ENCODE assay signal across 14 cellular contexts in genomic region chr7:38315410-38315809, GRCh38.
A peak's percentile ranks its signal among the peaks of the same experiment; 100 is the strongest.
DNase-seq lines count a peak whose midpoint lies in the region; ATAC-seq and TF ChIP-seq lines count a peak whose summit lies in the region.
"Had no signal": no experiment of that assay in that cellular context is flagged by ENCODE, and none has a peak within 500 bp of the region (broad histone marks: within the 10 kb centered on the region; RNA-seq: fewer than 3 reads in every experiment).

No MANE protein-coding gene starts in this region.

- ATAC-seq in activated CD8-positive, alpha-beta memory T cell treated with anti-CD3 and anti-CD28 coated beads, Interleukin-2, amount 10 ng/mL, durations not matched to agents 7 days and 5 days: no peak
- no peak for ATAC-seq in activated CD8-positive, alpha-beta T cell treated with anti-CD3 and anti-CD28 coated beads for 36 hours
- peak; percentile 4 to 48 for ATAC-seq in natural killer cell treated with Interleukin-12 subunit alpha and Interleukin-12 subunit beta and Interleukin-15 and Interleukin-18, amount 100 ng/mL, for 72 hours
- no peak for ATAC-seq in stimulated activated naive B cell treated with anti-CD40 and anti-IgM and Interleukin-4, amounts not matched to agents 10 μg/mL and 1 μg/mL and 100 μg/mL, for 72 hours (replicated peaks)
- ATAC-seq: HepG2 had no signal

- no peaks in the 10 kb centered on the region for H3K9me3 Mint-ChIP-seq in activated CD8-positive, alpha-beta memory T cell treated with anti-CD3 and anti-CD28 coated beads, Interleukin-2, amount 10 ng/mL, durations not matched to agents 7 days and 5 days (ENCODE audit: low read depth)
- H3K9me3 Mint-ChIP-seq in activated CD8-positive, alpha-beta T cell treated with anti-CD3 and anti-CD28 coated beads for 36 hours: no peaks in the 10 kb centered on the region
- no peaks in the 10 kb centered on the region for H3K9me3 Mint-ChIP-seq in natural killer cell treated with Interleukin-12 subunit alpha and Interleukin-12 subunit beta and Interleukin-15 and Interleukin-18, amount 100 ng/mL, for 72 hours
- H3K9me3 Mint-ChIP-seq in activated T-helper 1 cell treated with anti-CD3 and anti-CD28 coated beads, Interleukin-12 subunit alpha, Interleukin-12 subunit beta, Interleukin-2, Interleukin-4 antibody, amounts not matched to agents 30 ng/mL and 10 ng/mL and 1 ng/mL, durations not matched to agents 14 hours and 24 hours and 36 hours: no peaks in the 10 kb centered on the region
- H3K9me3 Mint-ChIP-seq in stimulated activated naive B cell treated with anti-CD40 and anti-IgM and Interleukin-4, amounts not matched to agents 10 μg/mL and 1 μg/mL and 100 μg/mL, for 72 hours: no peaks in the 10 kb centered on the region
- H3K9me3 Mint-ChIP-seq: CD4-positive, CD25-positive, alpha-beta regulatory T cell; HFFc6 had no signal

- peaks cover 19% of the 10 kb centered on the region for H3K4me1 Mint-ChIP-seq in activated CD8-positive, alpha-beta memory T cell treated with anti-CD3 and anti-CD28 coated beads, Interleukin-2, amount 10 ng/mL, durations not matched to agents 7 days and 5 days
- H3K4me1 Mint-ChIP-seq in activated CD8-positive, alpha-beta T cell treated with anti-CD3 and anti-CD28 coated beads for 36 hours (ENCODE audit: low read depth): peaks cover 44% of the 10 kb centered on the region
- H3K4me1 Mint-ChIP-seq in natural killer cell treated with Interleukin-12 subunit alpha and Interleukin-12 subunit beta and Interleukin-15 and Interleukin-18, amount 100 ng/mL, for 72 hours (ENCODE audit: low read depth in 2 of 2): peaks cover 73 to 74% of the 10 kb centered on the region in 2 donors
- H3K4me1 Mint-ChIP-seq in activated T-helper 1 cell treated with anti-CD3 and anti-CD28 coated beads, Interleukin-12 subunit alpha, Interleukin-12 subunit beta, Interleukin-2, Interleukin-4 antibody, amounts not matched to agents 30 ng/mL and 10 ng/mL and 1 ng/mL, durations not matched to agents 14 hours and 24 hours and 36 hours (ENCODE audit: low read depth): peaks cover 14% of the 10 kb centered on the region
- peaks cover 12% of the 10 kb centered on the region in 2 donors for H3K4me1 Mint-ChIP-seq in stimulated activated naive B cell treated with anti-CD40 and anti-IgM and Interleukin-4, amounts not matched to agents 10 μg/mL and 1 μg/mL and 100 μg/mL, for 72 hours

- TF ChIP-seq CTCF in activated CD8-positive, alpha-beta T cell treated with anti-CD3 and anti-CD28 coated beads for 36 hours (IDR thresholded peaks at IDR 0.05): no peak

- peak overlapping the region; percentile 74 for H3K27ac Mint-ChIP-seq in activated CD8-positive, alpha-beta memory T cell treated with anti-CD3 and anti-CD28 coated beads, Interleukin-2, amount 10 ng/mL, durations not matched to agents 7 days and 5 days
- H3K27ac Mint-ChIP-seq in activated CD8-positive, alpha-beta T cell treated with anti-CD3 and anti-CD28 coated beads for 36 hours: peak overlapping the region; percentile 55
- peak overlapping the region; percentile 94 to 96 for H3K27ac Mint-ChIP-seq in natural killer cell treated with Interleukin-12 subunit alpha and Interleukin-12 subunit beta and Interleukin-15 and Interleukin-18, amount 100 ng/mL, for 72 hours
- no peak overlapping the region for H3K27ac Mint-ChIP-seq in activated T-helper 1 cell treated with anti-CD3 and anti-CD28 coated beads, Interleukin-12 subunit alpha, Interleukin-12 subunit beta, Interleukin-2, Interleukin-4 antibody, amounts not matched to agents 30 ng/mL and 10 ng/mL and 1 ng/mL, durations not matched to agents 14 hours and 24 hours and 36 hours
- H3K27ac Mint-ChIP-seq in stimulated activated naive B cell treated with anti-CD40 and anti-IgM and Interleukin-4, amounts not matched to agents 10 μg/mL and 1 μg/mL and 100 μg/mL, for 72 hours: no peak overlapping the region
- H3K27ac Mint-ChIP-seq: CD4-positive, CD25-positive, alpha-beta regulatory T cell; HFFc6 had no signal

- no peak for DNase-seq in activated CD8-positive, alpha-beta memory T cell treated with anti-CD3 and anti-CD28 coated beads, Interleukin-2, amount 10 ng/mL, durations not matched to agents 7 days and 5 days
- DNase-seq in activated CD8-positive, alpha-beta memory T cell treated with anti-CD3 and anti-CD28 coated beads, Interleukin-2, amount 50 U/mL, for 4 hours: no peak
- DNase-seq in activated CD8-positive, alpha-beta T cell treated with anti-CD3 and anti-CD28 coated beads for 36 hours: no peak
- no peak for DNase-seq in natural killer cell treated with Interleukin-12 subunit alpha and Interleukin-12 subunit beta and Interleukin-15 and Interleukin-18, amount 100 ng/mL, for 72 hours (ENCODE audit: low spot score)
- DNase-seq in activated T-helper 1 cell treated with anti-CD3 and anti-CD28 coated beads, Interleukin-12 subunit alpha, Interleukin-12 subunit beta, Interleukin-2, Interleukin-4 antibody, amounts not matched to agents 30 ng/mL and 10 ng/mL and 1 ng/mL, durations not matched to agents 14 hours and 24 hours and 36 hours (ENCODE audit: low spot score): no peak
- no peak for DNase-seq in stimulated activated naive B cell treated with anti-CD40 and anti-IgM and Interleukin-4, amounts not matched to agents 10 μg/mL and 1 μg/mL and 100 μg/mL, for 72 hours
- DNase-seq in NCI-H526 (lab: John Stamatoyannopoulos, UW): no peak
- DNase-seq: ACHN; CD4-positive, CD25-positive, alpha-beta regulatory T cell; DND-41; GDM1; HCEC 1CT; HFFc6 had no signal

- CTCF ChIA-PET in activated CD8-positive, alpha-beta memory T cell treated with anti-CD3 and anti-CD28 coated beads, Interleukin-2, amount 10 ng/mL, durations not matched to agents 7 days and 5 days (lab: Charles Lee): interaction anchor here (6.8 kb wide), 1 partner anchor 20 kb away, joined by 47 read pairs; no protein-coding TSS in a partner anchor
- CTCF ChIA-PET in activated CD8-positive, alpha-beta T cell treated with anti-CD3 and anti-CD28 coated beads for 36 hours (lab: Charles Lee): interaction anchor here (0.9 to 7.1 kb wide), 5 partner anchors 16 to 99 kb away, joined by 4 to 69 read pairs (median 9); no protein-coding TSS in a partner anchor

- peak overlapping the region; percentile 77 for H3K4me3 Mint-ChIP-seq in activated CD8-positive, alpha-beta memory T cell treated with anti-CD3 and anti-CD28 coated beads, Interleukin-2, amount 10 ng/mL, durations not matched to agents 7 days and 5 days
- H3K4me3 Mint-ChIP-seq in activated CD8-positive, alpha-beta T cell treated with anti-CD3 and anti-CD28 coated beads for 36 hours: no peak overlapping the region
- H3K4me3 Mint-ChIP-seq in natural killer cell treated with Interleukin-12 subunit alpha and Interleukin-12 subunit beta and Interleukin-15 and Interleukin-18, amount 100 ng/mL, for 72 hours: peak overlapping the region; percentile 97
- no peak overlapping the region for H3K4me3 Mint-ChIP-seq in activated T-helper 1 cell treated with anti-CD3 and anti-CD28 coated beads, Interleukin-12 subunit alpha, Interleukin-12 subunit beta, Interleukin-2, Interleukin-4 antibody, amounts not matched to agents 30 ng/mL and 10 ng/mL and 1 ng/mL, durations not matched to agents 14 hours and 24 hours and 36 hours
- no peak overlapping the region for H3K4me3 Mint-ChIP-seq in stimulated activated naive B cell treated with anti-CD40 and anti-IgM and Interleukin-4, amounts not matched to agents 10 μg/mL and 1 μg/mL and 100 μg/mL, for 72 hours
- H3K4me3 Mint-ChIP-seq: CD4-positive, CD25-positive, alpha-beta regulatory T cell; HFFc6 had no signal

- POLR2A ChIA-PET in activated CD8-positive, alpha-beta T cell treated with anti-CD3 and anti-CD28 coated beads for 36 hours (lab: Charles Lee): no interaction called here

- H3K36me3 Mint-ChIP-seq in activated CD8-positive, alpha-beta memory T cell treated with anti-CD3 and anti-CD28 coated beads, Interleukin-2, amount 10 ng/mL, durations not matched to agents 7 days and 5 days: no peaks in the 10 kb centered on the region
- H3K36me3 Mint-ChIP-seq in activated CD8-positive, alpha-beta T cell treated with anti-CD3 and anti-CD28 coated beads for 36 hours (ENCODE audit: low read depth): no peaks in the 10 kb centered on the region
- no peaks in the 10 kb centered on the region for H3K36me3 Mint-ChIP-seq in natural killer cell treated with Interleukin-12 subunit alpha and Interleukin-12 subunit beta and Interleukin-15 and Interleukin-18, amount 100 ng/mL, for 72 hours
- H3K36me3 Mint-ChIP-seq in activated T-helper 1 cell treated with anti-CD3 and anti-CD28 coated beads, Interleukin-12 subunit alpha, Interleukin-12 subunit beta, Interleukin-2, Interleukin-4 antibody, amounts not matched to agents 30 ng/mL and 10 ng/mL and 1 ng/mL, durations not matched to agents 14 hours and 24 hours and 36 hours (ENCODE audit: low read depth): no peaks in the 10 kb centered on the region
- H3K36me3 Mint-ChIP-seq in stimulated activated naive B cell treated with anti-CD40 and anti-IgM and Interleukin-4, amounts not matched to agents 10 μg/mL and 1 μg/mL and 100 μg/mL, for 72 hours: no peaks in the 10 kb centered on the region
- H3K36me3 Mint-ChIP-seq: CD4-positive, CD25-positive, alpha-beta regulatory T cell had no signal

- intact Hi-C loops in activated CD8-positive, alpha-beta T cell treated with anti-CD3 and anti-CD28 coated beads for 36 hours (cut with micrococcal nuclease): loop anchor here (5.0 kb wide), 2 partner anchors 83 to 208 kb away; no protein-coding TSS in a partner anchor
- intact Hi-C loops in activated T-helper 1 cell treated with anti-CD3 and anti-CD28 coated beads, Interleukin-12 subunit alpha, Interleukin-12 subunit beta, Interleukin-2, Interleukin-4 antibody, amounts not matched to agents 30 ng/mL and 10 ng/mL and 1 ng/mL, durations not matched to agents 14 hours and 24 hours and 36 hours (cut with micrococcal nuclease): no loop called here

- H3K27me3 Mint-ChIP-seq in activated CD8-positive, alpha-beta memory T cell treated with anti-CD3 and anti-CD28 coated beads, Interleukin-2, amount 10 ng/mL, durations not matched to agents 7 days and 5 days: no peaks in the 10 kb centered on the region
- no peaks in the 10 kb centered on the region for H3K27me3 Mint-ChIP-seq in activated CD8-positive, alpha-beta T cell treated with anti-CD3 and anti-CD28 coated beads for 36 hours
- no peaks in the 10 kb centered on the region for H3K27me3 Mint-ChIP-seq in natural killer cell treated with Interleukin-12 subunit alpha and Interleukin-12 subunit beta and Interleukin-15 and Interleukin-18, amount 100 ng/mL, for 72 hours
- peaks cover 2% of the 10 kb centered on the region for H3K27me3 Mint-ChIP-seq in activated T-helper 1 cell treated with anti-CD3 and anti-CD28 coated beads, Interleukin-12 subunit alpha, Interleukin-12 subunit beta, Interleukin-2, Interleukin-4 antibody, amounts not matched to agents 30 ng/mL and 10 ng/mL and 1 ng/mL, durations not matched to agents 14 hours and 24 hours and 36 hours (ENCODE audit: insufficient read depth)
- peaks cover 5 to 15% of the 10 kb centered on the region in 2 donors for H3K27me3 Mint-ChIP-seq in stimulated activated naive B cell treated with anti-CD40 and anti-IgM and Interleukin-4, amounts not matched to agents 10 μg/mL and 1 μg/mL and 100 μg/mL, for 72 hours
- H3K27me3 Mint-ChIP-seq: CD4-positive, CD25-positive, alpha-beta regulatory T cell had no signal

Comparison
In these comparisons a context has a peak if more than half of its experiments do, and no peak if none do; other contexts are left out.
1. ATAC-seq: peak in natural killer cell treated with Interleukin-12 subunit alpha and Interleukin-12 subunit beta and Interleukin-15 and Interleukin-18, amount 100 ng/mL, for 72 hours (2 of 2); none in activated CD8-positive, alpha-beta memory T cell treated with anti-CD3 and anti-CD28 coated beads, Interleukin-2, amount 10 ng/mL, durations not matched to agents 7 days and 5 days (single experiment), activated CD8-positive, alpha-beta T cell treated with anti-CD3 and anti-CD28 coated beads for 36 hours (single experiment) and stimulated activated naive B cell treated with anti-CD40 and anti-IgM and Interleukin-4, amounts not matched to agents 10 μg/mL and 1 μg/mL and 100 μg/mL, for 72 hours (0 of 2).
2. H3K27ac Mint-ChIP-seq: peak in activated CD8-positive, alpha-beta memory T cell treated with anti-CD3 and anti-CD28 coated beads, Interleukin-2, amount 10 ng/mL, durations not matched to agents 7 days and 5 days (single experiment), activated CD8-positive, alpha-beta T cell treated with anti-CD3 and anti-CD28 coated beads for 36 hours (single experiment) and natural killer cell treated with Interleukin-12 subunit alpha and Interleukin-12 subunit beta and Interleukin-15 and Interleukin-18, amount 100 ng/mL, for 72 hours (2 of 2); none in activated T-helper 1 cell treated with anti-CD3 and anti-CD28 coated beads, Interleukin-12 subunit alpha, Interleukin-12 subunit beta, Interleukin-2, Interleukin-4 antibody, amounts not matched to agents 30 ng/mL and 10 ng/mL and 1 ng/mL, durations not matched to agents 14 hours and 24 hours and 36 hours (single experiment) and stimulated activated naive B cell treated with anti-CD40 and anti-IgM and Interleukin-4, amounts not matched to agents 10 μg/mL and 1 μg/mL and 100 μg/mL, for 72 hours (single experiment).
3. H3K4me3 Mint-ChIP-seq: peak in activated CD8-positive, alpha-beta memory T cell treated with anti-CD3 and anti-CD28 coated beads, Interleukin-2, amount 10 ng/mL, durations not matched to agents 7 days and 5 days (single experiment) and natural killer cell treated with Interleukin-12 subunit alpha and Interleukin-12 subunit beta and Interleukin-15 and Interleukin-18, amount 100 ng/mL, for 72 hours (single experiment); none in activated CD8-positive, alpha-beta T cell treated with anti-CD3 and anti-CD28 coated beads for 36 hours (single experiment), activated T-helper 1 cell treated with anti-CD3 and anti-CD28 coated beads, Interleukin-12 subunit alpha, Interleukin-12 subunit beta, Interleukin-2, Interleukin-4 antibody, amounts not matched to agents 30 ng/mL and 10 ng/mL and 1 ng/mL, durations not matched to agents 14 hours and 24 hours and 36 hours (single experiment) and stimulated activated naive B cell treated with anti-CD40 and anti-IgM and Interleukin-4, amounts not matched to agents 10 μg/mL and 1 μg/mL and 100 μg/mL, for 72 hours (0 of 2).